21 cellular contexts compared by ENCODE assay signal in the genomic region with DNA sequence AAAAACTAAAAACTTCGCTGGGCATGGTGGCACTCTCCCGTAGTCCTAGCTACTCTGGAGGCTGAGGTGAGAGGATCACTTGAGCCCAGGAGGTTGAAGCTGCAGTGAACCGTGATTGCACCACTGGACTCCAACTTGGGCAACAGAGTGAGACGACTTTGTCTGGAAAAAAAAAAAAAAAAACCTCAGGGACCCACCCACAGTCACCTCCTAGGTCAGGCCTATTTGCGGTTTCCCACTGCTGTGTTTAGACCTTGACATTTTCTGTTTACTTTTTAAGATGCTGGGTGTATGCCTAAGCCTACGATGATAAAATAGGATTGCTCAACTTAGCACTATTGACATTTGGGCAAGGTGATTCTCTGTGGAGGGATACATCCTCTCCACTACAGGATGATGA.
DNase-seq lines count a peak whose midpoint lies in the region; ATAC-seq and TF ChIP-seq lines count a peak whose summit lies in the region.
"Had no signal": no experiment of that assay in that cellular context is flagged by ENCODE, and none has a peak within 500 bp of the region (broad histone marks: within the 10 kb centered on the region; RNA-seq: fewer than 3 reads in every experiment).

No MANE protein-coding gene starts in this region.

- H2AK5ac ChIP-seq in mesenchymal stem cell (ENCODE audit: low read length, severe bottlenecking) = no peak overlapping the region

- H3K36me3 ChIP-seq in mesenchymal stem cell (ENCODE audit: control insufficient read depth in 1 of 2, insufficient read depth in 2 of 2, low read depth in 1 of 2, low read length in 2 of 2) = no peaks in the 10 kb centered on the region
- H3K36me3 ChIP-seq in esophagus squamous epithelium = no peaks in the 10 kb centered on the region
- H3K36me3 ChIP-seq: HAP-1 had no signal

- no peak for TF ChIP-seq POLR2A in esophagus squamous epithelium (IDR thresholded peaks at IDR 0.05)

- DNase-seq in NCI-H146 (lab: John Stamatoyannopoulos, UW) (peak; percentile 9), NCI-H146 treated with DMSO at 0.1 percent for 48 hours (lab: John Stamatoyannopoulos, UW; ENCODE audit: unreplicated experiment) (no peak), NCI-H69 (lab: John Stamatoyannopoulos, UW) (peak; percentile 12), choroid plexus epithelial cell (ENCODE audit: low read depth) (peak; percentile 32), mesenchymal stem cell (peak; percentile 59), esophagus squamous epithelium (lab: John Stamatoyannopoulos, UW) (no peak)
- no peak for DNase-seq in stimulated activated CD4-positive, alpha-beta T cell treated with anti-CD3 and anti-CD28 coated beads, Interleukin-2, amount 100 ng/mL, for 48 hours
- DNase-seq: GDM1; MM.1S; NCI-H1092; NCI-H1436 treated with DMSO at 0.1 percent for 48 hours; NCI-H2081; NCI-H2171 treated with DMSO at 0.1 percent for 48 hours; NCI-H446; NCI-H526 treated with DMSO at 0.1 percent for 48 hours; NK-92 treated with Interleukin-12 subunit alpha and Interleukin-12 subunit beta, amount 100 ng/mL, for 24 hours; SHP77 treated with DMSO at 0.1 percent for 48 hours had no signal

- no peak overlapping the region for H2BK15ac ChIP-seq in mesenchymal stem cell (ENCODE audit: low read depth, poor library complexity, severe bottlenecking)

- H3K4me1 ChIP-seq in mesenchymal stem cell (ENCODE audit: control insufficient read depth, insufficient read depth, low read depth, low read length) = no peaks in the 10 kb centered on the region
- H3K4me1 ChIP-seq in esophagus squamous epithelium = no peaks in the 10 kb centered on the region
- H3K4me1 ChIP-seq: HAP-1 had no signal

- no peak overlapping the region for H3K9ac ChIP-seq in mesenchymal stem cell (ENCODE audit: low read length)
- H3K9ac ChIP-seq: KMS-11 had no signal

- no peak overlapping the region for H2BK5ac ChIP-seq in mesenchymal stem cell (ENCODE audit: low read depth, low read length, poor library complexity, severe bottlenecking)

- no peaks in the 10 kb centered on the region for H3K9me3 ChIP-seq in mesenchymal stem cell (ENCODE audit: control insufficient read depth, low read length)
- no peaks in the 10 kb centered on the region for H3K9me3 ChIP-seq in esophagus squamous epithelium
- H3K9me3 ChIP-seq: HAP-1 had no signal

- H3K4me3 ChIP-seq in choroid plexus epithelial cell (ENCODE audit: low read depth, low read length) (no peak overlapping the region), mesenchymal stem cell (ENCODE audit: insufficient read depth in 1 of 2, low read depth in 1 of 2, low read length in 2 of 2) (no peak overlapping the region), esophagus squamous epithelium (no peak overlapping the region)
- H3K4me3 ChIP-seq: HAP-1 had no signal

- H3K27ac ChIP-seq in mesenchymal stem cell (ENCODE audit: low read length, poor library complexity, severe bottlenecking) (no peak overlapping the region), esophagus squamous epithelium (no peak overlapping the region)
- H3K27ac ChIP-seq: 22Rv1, KMS-11 had no signal

- H3K79me1 ChIP-seq in mesenchymal stem cell (replicated peaks; ENCODE audit: low read length, poor library complexity, severe bottlenecking) = no peaks in the 10 kb centered on the region

- H4K8ac ChIP-seq in mesenchymal stem cell (ENCODE audit: low read length) = no peak overlapping the region

- H3K27me3 ChIP-seq in mesenchymal stem cell (ENCODE audit: control insufficient read depth in 1 of 2, insufficient read depth in 1 of 2, low read length in 2 of 2) (peaks cover 0 to 6% of the 10 kb centered on the region in 2 experiments), esophagus squamous epithelium (no peaks in the 10 kb centered on the region)

- H4K91ac ChIP-seq in mesenchymal stem cell (ENCODE audit: low read length) = no peak overlapping the region

- no peak overlapping the region for H2AFZ ChIP-seq in mesenchymal stem cell (ENCODE audit: low read depth, low read length)

- 81% methylated on average over 3 of the region's 6 CpGs for WGBS in mesenchymal stem cell
- WGBS in esophagus squamous epithelium, 2 donors = 53 to 61% methylated on average over 4 to 5 of the region's 6 CpGs

- H3K18ac ChIP-seq in mesenchymal stem cell (ENCODE audit: low read depth in 1 of 2, low read length in 2 of 2) = no peak overlapping the region

- no peak overlapping the region for H2BK12ac ChIP-seq in mesenchymal stem cell (ENCODE audit: low read length in 2 of 2)

- H3K14ac ChIP-seq in mesenchymal stem cell (ENCODE audit: low read length in 2 of 2) = no peak overlapping the region

- no peak overlapping the region for H3K4ac ChIP-seq in mesenchymal stem cell (ENCODE audit: low read depth in 1 of 2, low read length in 2 of 2)

- intact Hi-C loops in esophagus squamous epithelium (cut with DNase I) = no loop called here

- no peak overlapping the region for H3K4me2 ChIP-seq in mesenchymal stem cell (ENCODE audit: low read length, poor library complexity, severe bottlenecking)
- H3K4me2 ChIP-seq: KMS-11 had no signal

- no peak overlapping the region for H3K23ac ChIP-seq in mesenchymal stem cell (ENCODE audit: low read length in 2 of 2)

- TF ChIP-seq CTCF in choroid plexus epithelial cell (conservative IDR thresholded peaks at IDR 0.05; ENCODE audit: low read depth, low read length) (no peak), esophagus squamous epithelium (IDR thresholded peaks at IDR 0.05) (no peak)

- ATAC-seq in HG03342 (IDR thresholded peaks at IDR 0.05; ENCODE audit: unreplicated experiment) = no peak

- no peak overlapping the region for H2BK120ac ChIP-seq in mesenchymal stem cell (ENCODE audit: low read depth, low read length)

Comparison
In these comparisons a context has a peak if more than half of its experiments do, and no peak if none do; other contexts are left out.
1. DNase-seq: peak in NCI-H146 (single experiment), NCI-H69 (single experiment), choroid plexus epithelial cell (single experiment) and mesenchymal stem cell (single experiment); none in NCI-H146 treated with DMSO at 0.1 percent for 48 hours (single experiment), esophagus squamous epithelium (single experiment) and stimulated activated CD4-positive, alpha-beta T cell treated with anti-CD3 and anti-CD28 coated beads, Interleukin-2, amount 100 ng/mL, for 48 hours (0 of 2).